30 cellular contexts compared by ENCODE assay signal in the genomic region with DNA sequence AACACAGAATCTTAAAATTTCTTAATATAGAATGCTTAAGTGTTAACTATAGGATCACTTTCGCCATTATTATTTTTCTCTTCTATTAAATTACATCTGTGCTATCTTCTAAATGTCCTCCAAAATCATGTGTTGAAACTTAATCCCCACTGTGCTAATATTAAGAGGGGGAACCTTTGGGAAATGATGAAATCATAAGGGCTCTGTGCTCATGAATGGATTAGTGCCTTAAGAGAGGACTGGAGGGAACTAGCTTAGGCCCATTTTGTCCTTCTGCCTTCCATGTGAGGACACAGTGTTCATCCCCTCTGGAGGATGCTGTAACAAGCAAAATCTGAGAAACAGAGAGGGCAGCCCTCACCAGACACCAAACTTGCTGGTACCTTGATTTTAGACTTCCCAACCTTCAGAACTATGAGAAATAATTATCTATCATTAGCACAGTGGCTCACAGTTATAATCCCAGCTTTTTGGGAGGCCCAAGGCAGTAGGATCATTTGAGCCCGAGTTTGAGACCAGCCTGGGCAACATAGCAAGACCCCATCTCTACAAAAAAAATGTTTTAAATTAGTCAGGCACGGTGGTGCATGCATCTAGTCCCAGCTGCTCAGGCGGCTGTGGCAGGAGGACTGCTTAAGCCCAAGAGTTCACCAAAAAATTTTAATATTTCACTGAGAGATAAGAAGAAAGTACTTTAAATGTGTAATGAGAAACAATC.
"Had no signal": no experiment of that assay in that cellular context is flagged by ENCODE, and none has a peak within 500 bp of the region (broad histone marks: within the 10 kb centered on the region; RNA-seq: fewer than 3 reads in every experiment).

No MANE protein-coding gene starts in this region.

- H3K27me3 Mint-ChIP-seq: activated B cell treated with CpG ODN at 0.5 μM for 24 hours; activated CD4-positive, alpha-beta T cell treated with anti-CD3 and anti-CD28 coated beads for 36 hours; activated CD8-positive, alpha-beta memory T cell treated with anti-CD3 and anti-CD28 coated beads, Interleukin-2, amount 10 ng/mL, durations not matched to agents 7 days and 5 days; activated naive CD4-positive, alpha-beta T cell treated with anti-CD3 and anti-CD28 coated beads, Interleukin-2, amount 50 U/mL, for 24 hours; activated naive CD8-positive, alpha-beta T cell treated with anti-CD3 and anti-CD28 coated beads, Interleukin-2, amount 50 U/mL, for 24 hours; naive thymus-derived CD8-positive, alpha-beta T cell; stimulated activated memory B cell treated with anti-CD40 and anti-IgM and Interleukin-4, amounts not matched to agents 10 μg/mL and 1 μg/mL and 100 μg/mL, for 72 hours had no signal

- H3K4me1 ChIP-seq: foreskin keratinocyte, heart right ventricle, left lung, lower lobe of right lung, prostate gland, sigmoid colon, suprapubic skin, tibial artery had no signal

- FAIRE-seq: endothelial cell of umbilical vein, pancreas, urothelium cell line had no signal

- H3K36me3 ChIP-seq: left lung, lower lobe of right lung, pancreas, prostate gland, sigmoid colon, suprapubic skin, tibial artery had no signal

- H3K9me3 Mint-ChIP-seq: activated B cell treated with CpG ODN at 0.5 μM for 24 hours; activated naive CD4-positive, alpha-beta T cell treated with anti-CD3 and anti-CD28 coated beads, Interleukin-2, amount 50 U/mL, for 24 hours; activated naive CD8-positive, alpha-beta T cell treated with anti-CD3 and anti-CD28 coated beads, Interleukin-2, amount 50 U/mL, for 24 hours; activated T-helper 2 cell treated with anti-CD3 and anti-CD28 coated beads, Interferon-gamma antibody, Interleukin-2, Interleukin-4, amounts not matched to agents 10 μg/mL and 5 μg/mL and 100 μg/mL, durations not matched to agents 14 hours and 24 hours and 36 hours; naive thymus-derived CD8-positive, alpha-beta T cell; neural crest cell; stimulated activated memory B cell treated with anti-CD40 and anti-IgM and Interleukin-4, amounts not matched to agents 10 μg/mL and 1 μg/mL and 100 μg/mL, for 72 hours had no signal

- H3K4me3 Mint-ChIP-seq: activated B cell treated with CpG ODN at 0.5 μM for 24 hours; activated CD4-positive, alpha-beta T cell treated with anti-CD3 and anti-CD28 coated beads for 36 hours; activated CD8-positive, alpha-beta memory T cell treated with anti-CD3 and anti-CD28 coated beads, Interleukin-2, amount 10 ng/mL, durations not matched to agents 7 days and 5 days; activated CD8-positive, alpha-beta T cell treated with anti-CD3 and anti-CD28 coated beads, Interleukin-2, amount 10 ng/mL, durations not matched to agents 7 days and 5 days; activated naive CD4-positive, alpha-beta T cell treated with anti-CD3 and anti-CD28 coated beads, Interleukin-2, amount 50 U/mL, for 24 hours; activated naive CD8-positive, alpha-beta T cell treated with anti-CD3 and anti-CD28 coated beads, Interleukin-2, amount 50 U/mL, for 24 hours; naive thymus-derived CD8-positive, alpha-beta T cell; neural crest cell; stimulated activated memory B cell treated with anti-CD40 and anti-IgM and Interleukin-4, amounts not matched to agents 10 μg/mL and 1 μg/mL and 100 μg/mL, for 72 hours had no signal

- H3K4me1 Mint-ChIP-seq: neural crest cell had no signal

- H3K4me2 ChIP-seq: smooth muscle cell had no signal

- H3K4me3 ChIP-seq: heart right ventricle, left lung, lower lobe of right lung, pancreas, prostate gland, sigmoid colon, smooth muscle cell, suprapubic skin, tibial artery had no signal

- H3K9me3 ChIP-seq: heart right ventricle, left lung, lower lobe of right lung, pancreas, prostate gland, sigmoid colon, suprapubic skin, tibial artery had no signal

- DNase-seq: activated B cell treated with CpG ODN at 0.5 μM for 24 hours; activated CD4-positive, alpha-beta T cell treated with anti-CD3 and anti-CD28 coated beads for 36 hours; activated CD8-positive, alpha-beta memory T cell treated with anti-CD3 and anti-CD28 coated beads, Interleukin-2, amount 10 ng/mL, durations not matched to agents 7 days and 5 days; activated CD8-positive, alpha-beta T cell treated with anti-CD3 and anti-CD28 coated beads, Interleukin-2, amount 10 ng/mL, durations not matched to agents 7 days and 5 days; activated naive CD8-positive, alpha-beta T cell treated with anti-CD3 and anti-CD28 coated beads, Interleukin-2, amount 50 U/mL, for 24 hours; activated T-cell treated with anti-CD3 and anti-CD28 coated beads, Interleukin-2, amount 50 U/mL, for 48 hours; amygdala; caudate nucleus; foreskin keratinocyte; heart right ventricle; left lung; lower lobe of right lung; naive thymus-derived CD8-positive, alpha-beta T cell; nucleus accumbens; pancreas; retina; sigmoid colon; stimulated activated CD4-positive, alpha-beta T cell treated with anti-CD3 and anti-CD28 coated beads, Interleukin-1b, Interleukin-23, amount 100 ng/mL, for 48 hours; stimulated activated CD4-positive, alpha-beta T cell treated with anti-CD3 and anti-CD28 coated beads, Interleukin-4, amount 100 ng/mL, for 4 hours; stimulated activated CD8-positive, alpha-beta memory T cell treated with anti-CD3 and anti-CD28 coated beads, Interleukin-4, amount 100 ng/mL, for 48 hours; tibial artery had no signal

- H3K27ac Mint-ChIP-seq: activated B cell treated with CpG ODN at 0.5 μM for 24 hours; activated CD4-positive, alpha-beta T cell treated with anti-CD3 and anti-CD28 coated beads for 36 hours; activated CD8-positive, alpha-beta memory T cell treated with anti-CD3 and anti-CD28 coated beads, Interleukin-2, amount 10 ng/mL, durations not matched to agents 7 days and 5 days; activated CD8-positive, alpha-beta T cell treated with anti-CD3 and anti-CD28 coated beads, Interleukin-2, amount 10 ng/mL, durations not matched to agents 7 days and 5 days; activated naive CD4-positive, alpha-beta T cell treated with anti-CD3 and anti-CD28 coated beads, Interleukin-2, amount 50 U/mL, for 24 hours; activated naive CD8-positive, alpha-beta T cell treated with anti-CD3 and anti-CD28 coated beads, Interleukin-2, amount 50 U/mL, for 24 hours; activated T-helper 2 cell treated with anti-CD3 and anti-CD28 coated beads, Interferon-gamma antibody, Interleukin-2, Interleukin-4, amounts not matched to agents 10 μg/mL and 5 μg/mL and 100 μg/mL, durations not matched to agents 14 hours and 24 hours and 36 hours; naive thymus-derived CD8-positive, alpha-beta T cell; stimulated activated memory B cell treated with anti-CD40 and anti-IgM and Interleukin-4, amounts not matched to agents 10 μg/mL and 1 μg/mL and 100 μg/mL, for 72 hours had no signal

- H3K27me3 ChIP-seq: foreskin keratinocyte, heart right ventricle, left lung, pancreas, sigmoid colon, suprapubic skin, tibial artery had no signal

- ATAC-seq: activated CD4-positive, alpha-beta T cell treated with anti-CD3 and anti-CD28 coated beads for 36 hours; activated CD8-positive, alpha-beta memory T cell treated with anti-CD3 and anti-CD28 coated beads, Interleukin-2, amount 10 ng/mL, durations not matched to agents 7 days and 5 days; activated CD8-positive, alpha-beta T cell treated with anti-CD3 and anti-CD28 coated beads, Interleukin-2, amount 10 ng/mL, durations not matched to agents 7 days and 5 days; activated naive CD8-positive, alpha-beta T cell treated with anti-CD3 and anti-CD28 coated beads, Interleukin-2, amount 50 U/mL, for 24 hours; foreskin keratinocyte; heart right ventricle; left lung; lower lobe of right lung; naive thymus-derived CD8-positive, alpha-beta T cell; pancreas; stimulated activated memory B cell treated with anti-CD40 and anti-IgM and Interleukin-4, amounts not matched to agents 10 μg/mL and 1 μg/mL and 100 μg/mL, for 72 hours had no signal

- H3K27ac ChIP-seq: foreskin keratinocyte, heart right ventricle, left lung, lower lobe of right lung, pancreas, prostate gland, sigmoid colon, suprapubic skin, tibial artery had no signal
